ENCODE assay signal across 1 cellular context in genomic region chr3:186525369-186526255, GRCh38.
TF ChIP-seq lines count a peak whose summit lies in the region.

No MANE protein-coding gene starts in this region.

TF ChIP-seq in HepG2, 621 proteins besides CTCF, POLR2A, EP300 and RAD21 (continued from another document):
- TF ChIP-seq, protein P1, sequence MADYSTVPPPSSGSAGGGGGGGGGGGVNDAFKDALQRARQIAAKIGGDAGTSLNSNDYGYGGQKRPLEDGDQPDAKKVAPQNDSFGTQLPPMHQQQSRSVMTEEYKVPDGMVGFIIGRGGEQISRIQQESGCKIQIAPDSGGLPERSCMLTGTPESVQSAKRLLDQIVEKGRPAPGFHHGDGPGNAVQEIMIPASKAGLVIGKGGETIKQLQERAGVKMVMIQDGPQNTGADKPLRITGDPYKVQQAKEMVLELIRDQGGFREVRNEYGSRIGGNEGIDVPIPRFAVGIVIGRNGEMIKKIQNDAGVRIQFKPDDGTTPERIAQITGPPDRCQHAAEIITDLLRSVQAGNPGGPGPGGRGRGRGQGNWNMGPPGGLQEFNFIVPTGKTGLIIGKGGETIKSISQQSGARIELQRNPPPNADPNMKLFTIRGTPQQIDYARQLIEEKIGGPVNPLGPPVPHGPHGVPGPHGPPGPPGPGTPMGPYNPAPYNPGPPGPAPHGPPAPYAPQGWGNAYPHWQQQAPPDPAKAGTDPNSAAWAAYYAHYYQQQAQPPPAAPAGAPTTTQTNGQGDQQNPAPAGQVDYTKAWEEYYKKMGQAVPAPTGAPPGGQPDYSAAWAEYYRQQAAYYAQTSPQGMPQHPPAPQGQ (CRISPR knock-in tag; IDR thresholded peaks at IDR 0.05; ENCODE audit: borderline replicate concordance), result no peak
- TF ChIP-seq RELA (CRISPR knock-in tag; IDR thresholded peaks at IDR 0.05) (no peak), ZNF629 (CRISPR knock-in tag; conservative IDR thresholded peaks at IDR 0.05) (0 out of 2 replicates have a peak, but pooled peaks have one; percentile 20), SOX13 (IDR thresholded peaks at IDR 0.05) (no peak), SOX13 (CRISPR knock-in tag; conservative IDR thresholded peaks at IDR 0.05 in 1 of 2, IDR thresholded peaks at IDR 0.05 in 1 of 2) (0 out of 4 replicates have a peak, but pooled peaks of 1 of the 2 experiments have one; percentile 24), DR1 (CRISPR knock-in tag; IDR thresholded peaks at IDR 0.05) (no peak), KDM6A (CRISPR knock-in tag; IDR thresholded peaks at IDR 0.05; ENCODE audit: low read depth) (0 out of 2 replicates have a peak, but pooled peaks have one; percentile 43), TEAD3 (CRISPR knock-in tag; optimal IDR thresholded peaks at IDR 0.05; ENCODE audit: borderline replicate concordance) (peak; percentile 53), DMTF1 (CRISPR knock-in tag; IDR thresholded peaks at IDR 0.05) (no peak), HNF4A (CRISPR knock-in tag; IDR thresholded peaks at IDR 0.05) (peak; percentile 92), HDAC2 (CRISPR knock-in tag; IDR thresholded peaks at IDR 0.05) (peak; percentile 29; the same call in 1 of the 2 replicates)
- TF ChIP-seq, protein P2, sequence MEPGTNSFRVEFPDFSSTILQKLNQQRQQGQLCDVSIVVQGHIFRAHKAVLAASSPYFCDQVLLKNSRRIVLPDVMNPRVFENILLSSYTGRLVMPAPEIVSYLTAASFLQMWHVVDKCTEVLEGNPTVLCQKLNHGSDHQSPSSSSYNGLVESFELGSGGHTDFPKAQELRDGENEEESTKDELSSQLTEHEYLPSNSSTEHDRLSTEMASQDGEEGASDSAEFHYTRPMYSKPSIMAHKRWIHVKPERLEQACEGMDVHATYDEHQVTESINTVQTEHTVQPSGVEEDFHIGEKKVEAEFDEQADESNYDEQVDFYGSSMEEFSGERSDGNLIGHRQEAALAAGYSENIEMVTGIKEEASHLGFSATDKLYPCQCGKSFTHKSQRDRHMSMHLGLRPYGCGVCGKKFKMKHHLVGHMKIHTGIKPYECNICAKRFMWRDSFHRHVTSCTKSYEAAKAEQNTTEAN (CRISPR knock-in tag; conservative IDR thresholded peaks at IDR 0.05), result no peak
